8 cellular contexts compared by ENCODE assay signal in genomic region chr11:35012467-35013191, GRCh38.
DNase-seq lines count a peak whose midpoint lies in the region; ATAC-seq and TF ChIP-seq lines count a peak whose summit lies in the region.

No MANE protein-coding gene starts in this region.

- H3K9me3 Mint-ChIP-seq in activated CD4-positive, alpha-beta T cell treated with anti-CD3 and anti-CD28 coated beads, Interleukin-2, amount 10 ng/mL, durations not matched to agents 24 days and 14 days = no peaks in the 10 kb centered on the region
- H3K9me3 Mint-ChIP-seq in stimulated activated naive CD8-positive, alpha-beta T cell treated with anti-CD3 and anti-CD28 coated beads, Interleukin-15, amount 100 ng/mL, for 72 hours = no peaks in the 10 kb centered on the region
- no peaks in the 10 kb centered on the region for H3K9me3 Mint-ChIP-seq in CD14-positive monocyte

- TF ChIP-seq CTCF in CD14-positive monocyte (IDR thresholded peaks at IDR 0.05) = no peak

- peak; percentile 13 for DNase-seq in stimulated activated CD4-positive, alpha-beta T cell treated with anti-CD3 and anti-CD28 coated beads, Interleukin-1b, Interleukin-23, amount 100 ng/mL, for 48 hours
- no peak for DNase-seq in stimulated activated CD4-positive, alpha-beta T cell treated with anti-CD3 and anti-CD28 coated beads, Interleukin-12 subunit alpha, Interleukin-12 subunit beta, amount 100 ng/mL, for 4 hours
- peak; percentile 85 for DNase-seq in activated CD4-positive, alpha-beta T cell treated with anti-CD3 and anti-CD28 coated beads, Interleukin-2, amount 10 ng/mL, durations not matched to agents 24 days and 14 days
- DNase-seq in stimulated activated naive CD8-positive, alpha-beta T cell treated with anti-CD3 and anti-CD28 coated beads, Interleukin-15, amount 100 ng/mL, for 72 hours = peak; percentile 49 to 52
- DNase-seq in NCI-H446 treated with DMSO at 0.1 percent for 48 hours (lab: John Stamatoyannopoulos, UW) (no peak), CD14-positive monocyte (ENCODE audit: low spot score) (no peak), Right ventricle myocardium inferior (ENCODE audit: missing footprints) (no peak)

- H3K27me3 Mint-ChIP-seq in activated CD4-positive, alpha-beta T cell treated with anti-CD3 and anti-CD28 coated beads, Interleukin-2, amount 10 ng/mL, durations not matched to agents 24 days and 14 days = peaks cover 15% of the 10 kb centered on the region
- peaks cover 8% of the 10 kb centered on the region for H3K27me3 Mint-ChIP-seq in stimulated activated naive CD8-positive, alpha-beta T cell treated with anti-CD3 and anti-CD28 coated beads, Interleukin-15, amount 100 ng/mL, for 72 hours
- H3K27me3 Mint-ChIP-seq in CD14-positive monocyte (ENCODE audit: low read depth in 3 of 3) = peaks cover 0 to 2% (median 2%) of the 10 kb centered on the region in 3 donors

- intact Hi-C loops in activated CD4-positive, alpha-beta T cell treated with anti-CD3 and anti-CD28 coated beads, Interleukin-2, amount 10 ng/mL, durations not matched to agents 24 days and 14 days (cut with micrococcal nuclease) = loop anchor here (1.0 to 5.0 kb wide), 14 partner anchors 8 to 765 kb away; no protein-coding TSS in a partner anchor
- intact Hi-C loops in CD14-positive monocyte (cut with micrococcal nuclease) = no loop called here
- intact Hi-C loops in Right ventricle myocardium inferior (cut with DNase I) = no loop called here

- peak overlapping the region; percentile 73 for H3K4me3 Mint-ChIP-seq in activated CD4-positive, alpha-beta T cell treated with anti-CD3 and anti-CD28 coated beads, Interleukin-2, amount 10 ng/mL, durations not matched to agents 24 days and 14 days
- peak overlapping the region; percentile 38 to 49 for H3K4me3 Mint-ChIP-seq in stimulated activated naive CD8-positive, alpha-beta T cell treated with anti-CD3 and anti-CD28 coated beads, Interleukin-15, amount 100 ng/mL, for 72 hours
- H3K4me3 Mint-ChIP-seq in CD14-positive monocyte = no peak overlapping the region

- peaks cover 4% of the 10 kb centered on the region for H3K36me3 Mint-ChIP-seq in activated CD4-positive, alpha-beta T cell treated with anti-CD3 and anti-CD28 coated beads, Interleukin-2, amount 10 ng/mL, durations not matched to agents 24 days and 14 days (ENCODE audit: low read depth)
- H3K36me3 Mint-ChIP-seq in CD14-positive monocyte = no peaks in the 10 kb centered on the region

- ATAC-seq in HG02973 (IDR thresholded peaks at IDR 0.05; ENCODE audit: unreplicated experiment) (peak; percentile 64), Right ventricle myocardium inferior (no peak)
- peak; percentile 89 for ATAC-seq in stimulated activated naive CD8-positive, alpha-beta T cell treated with anti-CD3 and anti-CD28 coated beads, Interleukin-15, amount 100 ng/mL, for 72 hours

- H3K4me1 Mint-ChIP-seq in activated CD4-positive, alpha-beta T cell treated with anti-CD3 and anti-CD28 coated beads, Interleukin-2, amount 10 ng/mL, durations not matched to agents 24 days and 14 days = peaks cover 45% of the 10 kb centered on the region
- H3K4me1 Mint-ChIP-seq in stimulated activated naive CD8-positive, alpha-beta T cell treated with anti-CD3 and anti-CD28 coated beads, Interleukin-15, amount 100 ng/mL, for 72 hours = peaks cover 66% of the 10 kb centered on the region
- H3K4me1 Mint-ChIP-seq in CD14-positive monocyte = peaks cover 19% of the 10 kb centered on the region

- peak overlapping the region; percentile 91 for H3K27ac Mint-ChIP-seq in activated CD4-positive, alpha-beta T cell treated with anti-CD3 and anti-CD28 coated beads, Interleukin-2, amount 10 ng/mL, durations not matched to agents 24 days and 14 days
- H3K27ac Mint-ChIP-seq in stimulated activated naive CD8-positive, alpha-beta T cell treated with anti-CD3 and anti-CD28 coated beads, Interleukin-15, amount 100 ng/mL, for 72 hours = peak overlapping the region; percentile 93 to 94
- H3K27ac Mint-ChIP-seq in CD14-positive monocyte = peak overlapping the region in 3 of 7 donors; percentile 17 to 41 (median 25)

Comparison
In these comparisons a context has a peak if more than half of its experiments do, and no peak if none do; other contexts are left out.
1. DNase-seq: peak in stimulated activated CD4-positive, alpha-beta T cell treated with anti-CD3 and anti-CD28 coated beads, Interleukin-1b, Interleukin-23, amount 100 ng/mL, for 48 hours (single experiment), activated CD4-positive, alpha-beta T cell treated with anti-CD3 and anti-CD28 coated beads, Interleukin-2, amount 10 ng/mL, durations not matched to agents 24 days and 14 days (single experiment) and stimulated activated naive CD8-positive, alpha-beta T cell treated with anti-CD3 and anti-CD28 coated beads, Interleukin-15, amount 100 ng/mL, for 72 hours (2 of 2); none in stimulated activated CD4-positive, alpha-beta T cell treated with anti-CD3 and anti-CD28 coated beads, Interleukin-12 subunit alpha, Interleukin-12 subunit beta, amount 100 ng/mL, for 4 hours (single experiment), NCI-H446 treated with DMSO at 0.1 percent for 48 hours (single experiment), CD14-positive monocyte (single experiment) and Right ventricle myocardium inferior (single experiment).
2. H3K4me3 Mint-ChIP-seq: peak in activated CD4-positive, alpha-beta T cell treated with anti-CD3 and anti-CD28 coated beads, Interleukin-2, amount 10 ng/mL, durations not matched to agents 24 days and 14 days (single experiment) and stimulated activated naive CD8-positive, alpha-beta T cell treated with anti-CD3 and anti-CD28 coated beads, Interleukin-15, amount 100 ng/mL, for 72 hours (2 of 2); none in CD14-positive monocyte (0 of 2).